ENCODE assay signal across 18 cellular contexts in the genomic region with DNA sequence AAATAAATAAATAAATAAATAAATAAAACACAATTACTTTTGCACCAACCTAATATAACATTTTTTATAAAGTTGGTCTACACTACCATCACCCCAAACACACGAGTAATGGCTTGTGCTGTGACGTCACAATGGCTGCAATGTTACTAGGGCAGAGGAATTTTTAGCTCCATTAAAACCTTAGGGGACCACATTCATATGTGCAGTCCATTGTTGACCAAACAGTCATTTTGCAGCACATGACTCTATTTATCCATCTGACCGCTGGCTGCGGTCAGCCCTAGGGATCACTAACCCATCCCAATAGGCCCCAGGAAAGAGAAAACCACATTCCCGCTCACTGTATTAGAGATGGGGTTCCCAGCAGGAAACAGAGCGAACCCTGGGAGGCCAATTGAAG. TPM values are rescaled to one million over a fixed set of nuclear protein-coding genes. Genes with fewer than 3 reads are reported as not detected.
DNase-seq lines count a peak whose midpoint lies in the region; ATAC-seq and TF ChIP-seq lines count a peak whose summit lies in the region.
"Had no signal": no experiment of that assay in that cellular context is flagged by ENCODE, and none has a peak within 500 bp of the region (broad histone marks: within the 10 kb centered on the region; RNA-seq: fewer than 3 reads in every experiment).

No MANE protein-coding gene starts in this region.

- H3K27ac ChIP-seq in heart left ventricle = peak overlapping the region in 11 of 12 donors; percentile 45 to 75 (median 55)
- H3K27ac ChIP-seq in endodermal cell (ENCODE audit: low read depth, low read length) = peak overlapping the region; percentile 52
- peak overlapping the region; percentile 3 to 61 for H3K27ac ChIP-seq in liver (ENCODE audit: low read depth in 1 of 2, low read length in 2 of 2)
- H3K27ac ChIP-seq in psoas muscle = peak overlapping the region; percentile 53
- H3K27ac ChIP-seq in PC-3 (ENCODE audit: low read length) = no peak overlapping the region
- H3K27ac ChIP-seq: 22Rv1 had no signal

- TF ChIP-seq RAD21 in liver (IDR thresholded peaks at IDR 0.05) = no peak

- no peaks in the 10 kb centered on the region for H3K9me3 Mint-ChIP-seq in endodermal cell

- H3K27ac Mint-ChIP-seq in endodermal cell = no peak overlapping the region

- POLR2A ChIA-PET in PC-3 (lab: Charles Lee; ENCODE audit: unreplicated experiment) = no interaction called here

- CTCF ChIA-PET in PC-3 (lab: Charles Lee) = no interaction called here

- DNase-seq in heart left ventricle (no peak), left ventricle myocardium superior (no peak), endodermal cell (no peak), psoas muscle (no peak), PC-3 (no peak)
- DNase-seq: DMS79 treated with DMSO at 0.1 percent for 48 hours; KBM-7; NCI-H1105 treated with DMSO at 0.1 percent for 48 hours; NCI-H1694; NCI-H2081 treated with DMSO at 0.1 percent for 48 hours; NCI-H748 treated with DMSO at 0.1 percent for 48 hours; NK-92 treated with Interleukin-12 subunit alpha and Interleukin-12 subunit beta, amount 100 ng/mL, for 24 hours had no signal

- H3K27me3 Mint-ChIP-seq in endodermal cell (ENCODE audit: insufficient read depth) = no peaks in the 10 kb centered on the region

- intact Hi-C loops in heart left ventricle (cut with DNase I) (no loop called here), left ventricle myocardium superior (cut with micrococcal nuclease) (no loop called here), psoas muscle (cut with DNase I) (no loop called here), PC-3 (cut with micrococcal nuclease) (no loop called here)

- ATAC-seq in heart left ventricle (no peak), left ventricle myocardium superior (no peak), psoas muscle (no peak), GM19324 (IDR thresholded peaks at IDR 0.05; ENCODE audit: low FRiP score, unreplicated experiment) (no peak), HG03469 (IDR thresholded peaks at IDR 0.05; ENCODE audit: unreplicated experiment) (no peak), PC-3 (no peak)

- no TSS peak for BruUV-seq in PC-3 (replicated peaks; lab: Mats Ljungman, UMichigan)

- H3K4me2 ChIP-seq in PC-3 (ENCODE audit: low read length) = no peak overlapping the region

- no peak overlapping the region for H2AFZ ChIP-seq in PC-3 (ENCODE audit: low read length)

- WGBS in heart left ventricle, 4 donors = 58 to 75% (median 71%) methylated on average over 6 of the region's 6 CpGs
- WGBS in endodermal cell (ENCODE audit: insufficient coverage in 1 of 2, insufficient read length in 1 of 2), 2 experiments = 77 to 93% methylated on average over 5 to 6 of the region's 6 CpGs
- 87% methylated on average over 6 of the region's 6 CpGs for WGBS in liver
- WGBS in psoas muscle, 3 donors = 74 to 77% (median 76%) methylated on average over 6 of the region's 6 CpGs

- H3K27me3 ChIP-seq in heart left ventricle (no peaks in the 10 kb centered on the region), endodermal cell (ENCODE audit: control insufficient read depth, insufficient read depth, low read length, poor library complexity, severe bottlenecking) (no peaks in the 10 kb centered on the region), liver (ENCODE audit: control insufficient read depth in 4 of 4, insufficient read depth in 4 of 4, low read length in 3 of 4) (no peaks in the 10 kb centered on the region), psoas muscle (ENCODE audit: insufficient read depth in 3 of 3, low read length in 2 of 3) (no peaks in the 10 kb centered on the region), PC-3 (ENCODE audit: low read length) (no peaks in the 10 kb centered on the region)

- H3F3A ChIP-seq in PC-3 (ENCODE audit: low read length, unreplicated experiment) = no peaks in the 10 kb centered on the region

- no peaks in the 10 kb centered on the region for H3K4me1 Mint-ChIP-seq in endodermal cell

- no peak overlapping the region for H3K4me3 Mint-ChIP-seq in endodermal cell

- H3K36me3 ChIP-seq in heart left ventricle (peaks cover 0 to 10% (median 0%) of the 10 kb centered on the region in 9 donors), endodermal cell (ENCODE audit: control insufficient read depth, insufficient read depth, low read length) (no peaks in the 10 kb centered on the region), liver (ENCODE audit: control insufficient read depth in 4 of 4, insufficient read depth in 3 of 4, low read depth in 1 of 4, low read length in 3 of 4) (no peaks in the 10 kb centered on the region), psoas muscle (ENCODE audit: insufficient read depth in 1 of 2, low read depth in 1 of 2) (no peaks in the 10 kb centered on the region), PC-3 (ENCODE audit: low read depth, low read length) (no peaks in the 10 kb centered on the region)

- H3K9ac ChIP-seq in endodermal cell (ENCODE audit: extremely low read depth, low read length, poor library complexity, severe bottlenecking) = no peak overlapping the region
- no peak overlapping the region for H3K9ac ChIP-seq in liver (ENCODE audit: low read depth in 1 of 2, low read length in 2 of 2)
- H3K9ac ChIP-seq in PC-3 (ENCODE audit: low read length) = no peak overlapping the region

- H3K9me3 ChIP-seq in heart left ventricle (no peaks in the 10 kb centered on the region), endodermal cell (ENCODE audit: control insufficient read depth, low read length) (no peaks in the 10 kb centered on the region), liver (ENCODE audit: control insufficient read depth in 4 of 4, low read length in 3 of 4) (no peaks in the 10 kb centered on the region), psoas muscle (no peaks in the 10 kb centered on the region), PC-3 (ENCODE audit: low read length) (no peaks in the 10 kb centered on the region)

- no peak for TF ChIP-seq POLR2A in heart left ventricle (IDR thresholded peaks at IDR 0.05)

- H3K4me1 ChIP-seq in heart left ventricle (peaks cover 0 to 71% (median 22%) of the 10 kb centered on the region in 12 donors), endodermal cell (ENCODE audit: control insufficient read depth, insufficient read depth, low read length) (no peaks in the 10 kb centered on the region), liver (ENCODE audit: control insufficient read depth in 4 of 4, insufficient read depth in 4 of 4, low read length in 3 of 4) (peaks cover 0 to 8% (median 1%) of the 10 kb centered on the region in 4 donors), psoas muscle (no peaks in the 10 kb centered on the region), PC-3 (ENCODE audit: insufficient read depth, low read length) (no peaks in the 10 kb centered on the region; the same call in 1 of the 2 replicates)

- TF ChIP-seq CTCF in heart left ventricle (IDR thresholded peaks at IDR 0.05) (no peak), endodermal cell (conservative IDR thresholded peaks at IDR 0.05) (no peak), liver (IDR thresholded peaks at IDR 0.05; ENCODE audit: low read depth, low read length, missing input control) (no peak), psoas muscle (IDR thresholded peaks at IDR 0.05) (no peak), PC-3 (conservative IDR thresholded peaks at IDR 0.05; ENCODE audit: low read depth, low read length) (no peak)

- H3K4me3 ChIP-seq in heart left ventricle = peak overlapping the region in 2 of 12 donors; percentile 5 to 18
- no peak overlapping the region for H3K4me3 ChIP-seq in endodermal cell (ENCODE audit: low read length)
- no peak overlapping the region for H3K4me3 ChIP-seq in liver (ENCODE audit: low read depth in 1 of 3, low read length in 3 of 3)
- no peak overlapping the region for H3K4me3 ChIP-seq in psoas muscle
- H3K4me3 ChIP-seq in PC-3 (ENCODE audit: low read length) = no peak overlapping the region

- no peaks in the 10 kb centered on the region for H3K9me2 ChIP-seq in PC-3 (replicated peaks; ENCODE audit: low read length)

- no peaks in the 10 kb centered on the region for H3K36me3 Mint-ChIP-seq in endodermal cell (ENCODE audit: low read depth)

- H3K79me2 ChIP-seq in PC-3 (ENCODE audit: low read length) = no peaks in the 10 kb centered on the region

- no peaks in the 10 kb centered on the region for H4K20me1 ChIP-seq in PC-3 (ENCODE audit: low read length)

TF ChIP-seq in liver, 16 proteins besides CTCF, POLR2A, EP300 and RAD21 (continues in another document):
- TF ChIP-seq FOXA2 (IDR thresholded peaks at IDR 0.05) = no peak
- no peak for TF ChIP-seq YY1 (IDR thresholded peaks at IDR 0.05)
- no peak for TF ChIP-seq HNF4G (IDR thresholded peaks at IDR 0.05)
- TF ChIP-seq SP1 (IDR thresholded peaks at IDR 0.05) = no peak
- TF ChIP-seq, protein P1, sequence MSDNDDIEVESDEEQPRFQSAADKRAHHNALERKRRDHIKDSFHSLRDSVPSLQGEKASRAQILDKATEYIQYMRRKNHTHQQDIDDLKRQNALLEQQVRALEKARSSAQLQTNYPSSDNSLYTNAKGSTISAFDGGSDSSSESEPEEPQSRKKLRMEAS (IDR thresholded peaks at IDR 0.05) = no peak
- no peak for TF ChIP-seq HNF4A (conservative IDR thresholded peaks at IDR 0.05)
- no peak for TF ChIP-seq NR2F2 (IDR thresholded peaks at IDR 0.05)

RNA-seq across cellular contexts. Expression of a gene that starts 9.6 kb away (rescaled TPM):
- total RNA-seq in heart left ventricle (100 to 1,000 TPM in 2 of 9 donors, 10 to 100 TPM in 7; 39.6 to 135 (median 63.3) TPM), left ventricle myocardium superior (55.0 TPM), endodermal cell (under 1 TPM in 1 of 2 donors, not detected in 1; 0.18 TPM), liver (10 to 100 TPM; 15.6 to 21.9 TPM), psoas muscle (10 to 100 TPM; 21.4 to 48.4 (median 37.0) TPM), PC-3 (2014; rRNA removed) (not detected in 2 replicates)
- polyA plus RNA-seq in heart left ventricle (10 to 100 TPM; 24.9 to 62.3 TPM), liver (10 to 100 TPM in 1 of 2 donors, 1 to 10 TPM in 1; 5.5 to 19.3 TPM), psoas muscle (10 to 100 TPM; 15.1 to 22.2 (median 17.7) TPM)
- 0.39 TPM for polyA plus RNA-seq in endodermal cell (2013, experiment 1 of 2)
- 0.75 TPM for polyA plus RNA-seq in endodermal cell (2013, experiment 2 of 2)
- total RNA-seq: NCI-H460, OCI-LY7 had no signal

RNA-seq across cellular contexts. Expression of a gene that starts 51.0 kb away (rescaled TPM):
- total RNA-seq in heart left ventricle = 1 to 10 TPM in 5 of 9 donors, under 1 TPM in 4; 0.58 to 7.9 (median 1.5) TPM
- polyA plus RNA-seq in heart left ventricle = 1 to 10 TPM in 1 of 2 donors, under 1 TPM in 1; 0.30 to 8.8 TPM
- total RNA-seq in left ventricle myocardium superior = 3.3 TPM
- under 1 TPM in 1 of 2 donors, not detected in 1; 0.18 TPM for total RNA-seq in endodermal cell
- polyA plus RNA-seq in endodermal cell (2013, experiment 1 of 2) = 0.61 TPM
- polyA plus RNA-seq in endodermal cell (2013, experiment 2 of 2) = 0.33 TPM
- total RNA-seq in liver = under 1 TPM in 1 of 2 donors, not detected in 1; 0.25 TPM
- polyA plus RNA-seq in liver = under 1 TPM; 0.22 to 0.99 TPM
- not detected for total RNA-seq in psoas muscle
- polyA plus RNA-seq in psoas muscle = under 1 TPM in 2 of 3 donors, not detected in 1; 0.01 to 0.08 TPM
- 1.9 and 2.2 TPM in 2 replicates for total RNA-seq in PC-3 (2014; rRNA removed)

Comparison
In these comparisons a context has a peak if more than half of its experiments do, and no peak if none do; other contexts are left out.
1. RNA of a gene that starts 9.6 kb away (total RNA-seq): 39.6 to 135 TPM in heart left ventricle, 55.0 TPM in left ventricle myocardium superior (single experiment), 21.4 to 48.4 TPM in psoas muscle and 15.6 to 21.9 TPM in liver; 0.18 TPM in endodermal cell and not detected in PC-3; every median in the first group is over 10 times any median in the second.